Comparison of ENCODE assay signal across 8 cellular contexts in genomic region chr15:40941528-40942336, GRCh38. TPM values are rescaled to one million over a fixed set of nuclear protein-coding genes. Genes with fewer than 3 reads are reported as not detected.
DNase-seq lines count a peak whose midpoint lies in the region; ATAC-seq, FAIRE-seq and TF ChIP-seq lines count a peak whose summit lies in the region.

No MANE protein-coding gene starts in this region.

- H3K9me3 Mint-ChIP-seq in WTC11 = no peaks in the 10 kb centered on the region

- POLR2A ChIA-PET in WTC11 (lab: Charles Lee) = interaction anchor here (0.5 to 5.0 kb wide), 11 partner anchors 12 to 244 kb away, joined by 3 to 80 read pairs (median 4); partner anchors contain the start of genes CHAC1, DLL4 and VPS18

- no peak overlapping the region for H3K27ac Mint-ChIP-seq in WTC11

- peaks cover 36% of the 10 kb centered on the region for H3K27me3 Mint-ChIP-seq in WTC11 (ENCODE audit: low read depth)

- H3K27ac ChIP-seq in kidney (ENCODE audit: low read depth in 2 of 2, low read length in 2 of 2) = peak overlapping the region; percentile 74 to 85

- CTCF ChIA-PET in WTC11 (lab: Charles Lee) = interaction anchor here (0.6 to 6.5 kb wide), 44 partner anchors 13 to 377 kb away, joined by 3 to 203 read pairs (median 4); partner anchors contain the start of genes CCDC32, CHAC1, CHP1 and DLL4

- peak overlapping the region; percentile 62 for H3K4me3 Mint-ChIP-seq in WTC11

- DNase-seq in DMS153 (lab: John Stamatoyannopoulos, UW) (peak; percentile 51), DMS153 treated with DMSO at 0.1 percent for 48 hours (lab: John Stamatoyannopoulos, UW; ENCODE audit: unreplicated experiment) (no peak), NCI-H146 (lab: John Stamatoyannopoulos, UW) (peak; percentile 79), WTC11 (ENCODE audit: low spot score) (peak; percentile 89), cerebellar cortex (ENCODE audit: low spot score) (peak; percentile 65), kidney (peak; percentile 93)
- DNase-seq in stimulated activated CD4-positive, alpha-beta T cell treated with anti-CD3 and anti-CD28 coated beads, Interleukin-15, amount 100 ng/mL, for 24 hours = peak; percentile 82

- peaks cover 25% of the 10 kb centered on the region for H3K4me1 Mint-ChIP-seq in WTC11

- no peak for FAIRE-seq in kidney (lab: Jason Lieb, UNC)

- peak overlapping the region; percentile 57 to 62 for H3K4me3 ChIP-seq in kidney (ENCODE audit: low read length in 2 of 2)

- H3K36me3 ChIP-seq in kidney (ENCODE audit: control insufficient read depth in 1 of 2, insufficient read depth in 2 of 2, low read length in 2 of 2) = no peaks in the 10 kb centered on the region

- H3K36me3 Mint-ChIP-seq in WTC11 = no peaks in the 10 kb centered on the region

- ATAC-seq in HG02623 (IDR thresholded peaks at IDR 0.05; ENCODE audit: unreplicated experiment) = peak; percentile 63
- ATAC-seq in WTC11 = peak; percentile 83

- H3K4me1 ChIP-seq in kidney (ENCODE audit: control insufficient read depth in 1 of 2, insufficient read depth in 1 of 2, low read depth in 1 of 2, low read length in 2 of 2) = peaks cover 9 to 23% of the 10 kb centered on the region in 2 donors

- H3K9me3 ChIP-seq in kidney (ENCODE audit: control insufficient read depth in 1 of 2, low read length in 2 of 2) = no peaks in the 10 kb centered on the region

- H3K9ac ChIP-seq in kidney (ENCODE audit: low read length in 2 of 2) = peak overlapping the region; percentile 43 to 75

- TF ChIP-seq CTCF in WTC11 (IDR thresholded peaks at IDR 0.05) (peak; percentile 73), kidney (IDR thresholded peaks at IDR 0.05; ENCODE audit: borderline replicate concordance, extremely low read depth, insufficient read depth) (peak; percentile 80)

- intact Hi-C loops in kidney (cut with DNase I) = no loop called here

TF ChIP-seq in WTC11, 78 proteins besides CTCF, POLR2A, EP300 and RAD21 (continues in another document):
- TF ChIP-seq JUN (CRISPR knock-in tag; IDR thresholded peaks at IDR 0.05) = 0 out of 2 replicates have a peak, but pooled peaks have one; percentile 22
- 0 out of 2 replicates have a peak, but pooled peaks have one; percentile 41 for TF ChIP-seq E2F5 (CRISPR knock-in tag; IDR thresholded peaks at IDR 0.05)
- 0 out of 2 replicates have a peak, but pooled peaks have one; percentile 39 for TF ChIP-seq NR3C1 (CRISPR knock-in tag; conservative IDR thresholded peaks at IDR 0.05; ENCODE audit: low read depth)
- no peak for TF ChIP-seq PRRX2 (CRISPR knock-in tag; IDR thresholded peaks at IDR 0.05)
- TF ChIP-seq E2F1 (CRISPR knock-in tag; IDR thresholded peaks at IDR 0.05) = no peak
- TF ChIP-seq TEAD4 (CRISPR knock-in tag; IDR thresholded peaks at IDR 0.05) = no peak
- no peak; the same call in 1 of the 2 replicates for TF ChIP-seq ZNF423 (CRISPR knock-in tag; IDR thresholded peaks at IDR 0.05)
- no peak for TF ChIP-seq SOX15 (CRISPR knock-in tag; IDR thresholded peaks at IDR 0.05)
- TF ChIP-seq TP53 (CRISPR knock-in tag; IDR thresholded peaks at IDR 0.05) = peak; percentile 74
- TF ChIP-seq GABPB1 (CRISPR knock-in tag; IDR thresholded peaks at IDR 0.05) = no peak; the same call in 1 of the 2 replicates
- TF ChIP-seq HMGXB4 (CRISPR knock-in tag; IDR thresholded peaks at IDR 0.05) = no peak
- TF ChIP-seq USF2 (CRISPR knock-in tag; IDR thresholded peaks at IDR 0.05) = peak; percentile 63
- peak; percentile 35; the same call in 1 of the 2 replicates for TF ChIP-seq CREM (CRISPR knock-in tag; IDR thresholded peaks at IDR 0.05)
- TF ChIP-seq NFYB (CRISPR knock-in tag; conservative IDR thresholded peaks at IDR 0.05; ENCODE audit: low read depth) = no peak
- peak; percentile 32; the same call in 1 of the 2 replicates for TF ChIP-seq CBFB (CRISPR knock-in tag; IDR thresholded peaks at IDR 0.05; ENCODE audit: low read depth)
- TF ChIP-seq FOXP4 (CRISPR knock-in tag; IDR thresholded peaks at IDR 0.05) = peak; percentile 11; the same call in 1 of the 2 replicates
- no peak for TF ChIP-seq IRF2 (CRISPR knock-in tag; IDR thresholded peaks at IDR 0.05; ENCODE audit: borderline replicate concordance, low read depth)
- TF ChIP-seq JAZF1 (CRISPR knock-in tag; IDR thresholded peaks at IDR 0.05) = no peak
- no peak for TF ChIP-seq AR (CRISPR knock-in tag; IDR thresholded peaks at IDR 0.05)

RNA-seq across cellular contexts. Expression of gene CHAC1, which starts 11.5 kb away (rescaled TPM):
- total RNA-seq in WTC11 (2021) = 17.2 to 31.0 TPM (median 17.7 TPM) in 3 replicates
- total RNA-seq in kidney = 4.7 TPM
- polyA plus RNA-seq in kidney (ENCODE audit: insufficient read depth, low read depth, low replicate concordance) = 21.1 TPM

RNA-seq across cellular contexts. Expression of gene DLL4, which starts 12.6 kb away (rescaled TPM):
- total RNA-seq in WTC11 (2021) (0.94 to 1.6 TPM (median 1.1 TPM) in 3 replicates), kidney (9.4 TPM)
- polyA plus RNA-seq in kidney (ENCODE audit: insufficient read depth, low read depth, low replicate concordance) = 5.8 TPM

RNA-seq across cellular contexts. Expression of gene VPS18, which starts 47.5 kb away (rescaled TPM):
- total RNA-seq in WTC11 (2021) (22.0 to 27.3 TPM (median 24.1 TPM) in 3 replicates), kidney (28.1 TPM)
- 21.9 TPM for polyA plus RNA-seq in kidney (ENCODE audit: insufficient read depth, low read depth, low replicate concordance)
